ENCODE assay signal across 1 cellular context in genomic region chrX:24082446-24082845, GRCh38.
"Had no signal": no experiment of that assay in that cellular context is flagged by ENCODE, and none has a peak within 500 bp of the region (broad histone marks: within the 10 kb centered on the region; RNA-seq: fewer than 3 reads in every experiment).

No MANE protein-coding gene starts in this region.

- DNase-seq: NCI-H2029 treated with DMSO at 0.1 percent for 48 hours had no signal
